ENCODE assay signal across 1 cellular context in genomic region chr22:30216710-30217109, GRCh38.
TF ChIP-seq lines count a peak whose summit lies in the region.

No MANE protein-coding gene starts in this region.

TF ChIP-seq in K562, 482 proteins besides CTCF, POLR2A, EP300 and RAD21 (continued from another document):
- TF ChIP-seq ATF3 (IDR thresholded peaks at IDR 0.05) (peak; percentile 51; the same call in 1 of the 2 replicates), ATF3 (CRISPR knock-in tag; conservative IDR thresholded peaks at IDR 0.05) (no peak), YY1 (IDR thresholded peaks at IDR 0.05; ENCODE audit: borderline replicate concordance in 1 of 3, control insufficient read depth in 1 of 3, extremely low read depth in 1 of 3, insufficient read depth in 3 of 3, insufficient read length in 1 of 3, insufficient replicate concordance in 2 of 3, low read depth in 1 of 3, low read length in 2 of 3) (peak in 1 of 3 experiments; percentile 37)
